ENCODE assay signal across 30 cellular contexts in the genomic region with DNA sequence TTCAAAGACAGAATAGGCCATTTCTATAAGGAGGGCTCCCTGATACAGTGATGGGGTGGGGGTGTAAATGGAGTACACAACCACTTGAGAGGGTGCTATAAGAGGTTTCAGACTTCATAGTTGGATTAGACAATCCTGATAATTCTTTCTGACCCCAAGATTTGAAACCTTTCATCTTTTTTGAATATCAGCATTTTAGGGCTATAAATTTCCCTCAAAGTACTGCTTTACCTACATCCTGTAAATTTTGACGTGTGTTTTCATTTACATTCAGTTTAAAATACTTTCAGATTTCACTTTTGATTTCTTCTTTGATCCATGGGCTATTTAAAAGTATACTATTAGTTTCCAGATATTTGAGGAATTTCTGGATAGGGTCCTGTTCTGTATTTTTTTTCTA.
"Had no signal": no experiment of that assay in that cellular context is flagged by ENCODE, and none has a peak within 500 bp of the region (broad histone marks: within the 10 kb centered on the region; RNA-seq: fewer than 3 reads in every experiment).

No MANE protein-coding gene starts in this region.

- H3K36me3 ChIP-seq: neural progenitor cell, ovary, spleen, suprapubic skin, transverse colon, upper lobe of right lung, uterus had no signal

- H3K4me1 Mint-ChIP-seq: natural killer cell; nephron; neural progenitor cell; stimulated activated memory B cell treated with anti-CD40 and anti-IgM and Interleukin-4, amounts not matched to agents 10 μg/mL and 1 μg/mL and 100 μg/mL, for 72 hours; stimulated activated naive CD8-positive, alpha-beta T cell treated with anti-CD3 and anti-CD28 coated beads, Interleukin-15, amount 100 ng/mL, for 72 hours had no signal

- H3K9me3 ChIP-seq: ovary, testis had no signal

- H3K79me2 ChIP-seq: parathyroid adenoma had no signal

- H3K9ac ChIP-seq: neural progenitor cell, parathyroid adenoma had no signal

- DNase-seq: natural killer cell; occipital lobe; ovary; psoas muscle; right cardiac atrium; spleen; stimulated activated CD4-positive, alpha-beta T cell treated with anti-CD3 and anti-CD28 coated beads, Interleukin-12 subunit alpha, Interleukin-12 subunit beta, amount 100 ng/mL, for 4 hours; stimulated activated CD4-positive, alpha-beta T cell treated with anti-CD3 and anti-CD28 coated beads, Interleukin-1b, Interleukin-23, amount 100 ng/mL, for 48 hours; stimulated activated CD4-positive, alpha-beta T cell treated with anti-CD3 and anti-CD28 coated beads, Interleukin-4, amount 100 ng/mL, for 1 hour; stimulated activated CD4-positive, alpha-beta T cell treated with anti-CD3 and anti-CD28 coated beads, Interleukin-4, amount 100 ng/mL, for 4 hours; stimulated activated CD8-positive, alpha-beta memory T cell treated with anti-CD3 and anti-CD28 coated beads, Interleukin-4, amount 100 ng/mL, for 48 hours; stimulated activated naive CD4-positive, alpha-beta T cell; stimulated activated naive CD8-positive, alpha-beta T cell treated with anti-CD3 and anti-CD28 coated beads, Interleukin-15, amount 100 ng/mL, for 72 hours; stimulated activated naive CD8-positive, alpha-beta T cell treated with anti-CD3 and anti-CD28 coated beads, Interleukin-15, Interleukin-2, amounts not matched to agents 100 U/mL and 50 U/mL, for 24 hours; substantia nigra; testis; tibial artery; transverse colon; upper lobe of right lung; uterus had no signal

- ATAC-seq: natural killer cell; psoas muscle; right cardiac atrium; sciatic nerve; stimulated activated memory B cell treated with anti-CD40 and anti-IgM and Interleukin-4, amounts not matched to agents 10 μg/mL and 1 μg/mL and 100 μg/mL, for 72 hours; stimulated activated naive CD8-positive, alpha-beta T cell treated with anti-CD3 and anti-CD28 coated beads, Interleukin-15, amount 100 ng/mL, for 72 hours; stimulated activated naive CD8-positive, alpha-beta T cell treated with anti-CD3 and anti-CD28 coated beads, Interleukin-15, Interleukin-2, amounts not matched to agents 100 U/mL and 50 U/mL, for 24 hours; upper lobe of right lung had no signal

- H3K36me3 Mint-ChIP-seq: natural killer cell; neural progenitor cell; stimulated activated memory B cell treated with anti-CD40 and anti-IgM and Interleukin-4, amounts not matched to agents 10 μg/mL and 1 μg/mL and 100 μg/mL, for 72 hours; type B pancreatic cell had no signal

- H3K27me3 ChIP-seq: neural progenitor cell, ovary, spleen, suprapubic skin, testis, tibial artery, transverse colon, upper lobe of right lung, uterus had no signal

- H2AFZ ChIP-seq: neural progenitor cell, parathyroid adenoma had no signal

- H3K9me3 Mint-ChIP-seq: stimulated activated memory B cell treated with anti-CD40 and anti-IgM and Interleukin-4, amounts not matched to agents 10 μg/mL and 1 μg/mL and 100 μg/mL, for 72 hours; type B pancreatic cell had no signal

- H3K27me3 Mint-ChIP-seq: progenitor cell of endocrine pancreas; stimulated activated naive CD8-positive, alpha-beta T cell treated with anti-CD3 and anti-CD28 coated beads, Interleukin-15, amount 100 ng/mL, for 72 hours; type B pancreatic cell had no signal

- H3K4me3 ChIP-seq: neural progenitor cell, ovary, psoas muscle, skin epidermis, smooth muscle cell, spleen, suprapubic skin, testis, tibial artery, transverse colon, upper lobe of right lung, uterus had no signal

- H3K27ac Mint-ChIP-seq: natural killer cell; nephron; neural progenitor cell; progenitor cell of endocrine pancreas; stimulated activated memory B cell treated with anti-CD40 and anti-IgM and Interleukin-4, amounts not matched to agents 10 μg/mL and 1 μg/mL and 100 μg/mL, for 72 hours; stimulated activated naive CD8-positive, alpha-beta T cell treated with anti-CD3 and anti-CD28 coated beads, Interleukin-15, amount 100 ng/mL, for 72 hours; type B pancreatic cell had no signal

- H3K4me3 Mint-ChIP-seq: natural killer cell; nephron; neural progenitor cell; stimulated activated memory B cell treated with anti-CD40 and anti-IgM and Interleukin-4, amounts not matched to agents 10 μg/mL and 1 μg/mL and 100 μg/mL, for 72 hours; stimulated activated naive CD8-positive, alpha-beta T cell treated with anti-CD3 and anti-CD28 coated beads, Interleukin-15, amount 100 ng/mL, for 72 hours; type B pancreatic cell had no signal

- H3K4me2 ChIP-seq: neural progenitor cell, smooth muscle cell had no signal

- H3K27ac ChIP-seq: neural progenitor cell, ovary, parathyroid adenoma, psoas muscle, skin epidermis, spleen, suprapubic skin, testis, tibial artery, transverse colon, upper lobe of right lung, uterus had no signal

- H3K4me1 ChIP-seq: neural progenitor cell, parathyroid adenoma, psoas muscle, spleen, suprapubic skin, testis, tibial artery, transverse colon, upper lobe of right lung, uterus had no signal
